8 cellular contexts compared by ENCODE assay signal in the genomic region with DNA sequence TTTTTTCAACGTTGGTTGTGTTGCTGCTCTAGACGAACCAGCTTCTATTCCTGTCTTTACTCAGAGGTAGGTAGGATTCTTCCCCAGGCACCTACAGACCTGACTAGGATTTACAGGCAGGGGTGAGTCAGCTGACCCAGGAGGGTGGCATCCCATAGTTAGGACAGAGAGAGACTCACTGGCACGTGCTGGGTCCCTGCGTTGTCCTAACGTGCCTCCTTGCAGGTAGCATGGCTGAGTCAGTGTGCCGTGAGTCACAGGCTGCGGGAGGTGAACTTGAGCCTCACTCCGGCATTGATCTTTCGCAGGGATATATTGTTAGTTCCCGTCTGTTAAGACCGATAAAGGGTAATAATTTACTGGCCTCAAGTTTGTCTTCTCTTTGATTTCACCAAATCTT.
DNase-seq lines count a peak whose midpoint lies in the region; ATAC-seq and TF ChIP-seq lines count a peak whose summit lies in the region.
"Had no signal": no experiment of that assay in that cellular context is flagged by ENCODE, and none has a peak within 500 bp of the region (broad histone marks: within the 10 kb centered on the region; RNA-seq: fewer than 3 reads in every experiment).

No MANE protein-coding gene starts in this region.

- no TSS peak for BruUV-seq in PC-9 (replicated peaks; lab: Mats Ljungman, UMichigan)

- intact Hi-C loops in PC-9 (cut with micrococcal nuclease; ENCODE audit: unreplicated experiment) (loop anchor here (2.0 to 10.0 kb wide), 2 partner anchors 24 to 446 kb away; no protein-coding TSS in a partner anchor), ascending aorta (cut with DNase I) (no loop called here)

- no peak for TF ChIP-seq CTCF in GM23338 (conservative IDR thresholded peaks at IDR 0.05; ENCODE audit: low read depth in 2 of 2)
- no peak for TF ChIP-seq CTCF in PC-9 (conservative IDR thresholded peaks at IDR 0.05)
- no peak for TF ChIP-seq CTCF in ascending aorta (IDR thresholded peaks at IDR 0.05)

- H3K27me3 ChIP-seq in GM23338 (ENCODE audit: insufficient read depth) = no peaks in the 10 kb centered on the region
- no peaks in the 10 kb centered on the region for H3K27me3 ChIP-seq in PC-9 (ENCODE audit: insufficient read depth, low read depth)
- no peaks in the 10 kb centered on the region for H3K27me3 ChIP-seq in ascending aorta
- H3K27me3 ChIP-seq: dorsolateral prefrontal cortex had no signal

- POLR2A ChIA-PET in PC-9 (lab: Charles Lee; ENCODE audit: unreplicated experiment) = interaction anchor here (0.6 kb wide), 1 partner anchor 16 kb away, joined by 21 read pairs; no protein-coding TSS in a partner anchor

- H3K9me3 ChIP-seq in PC-9 (ENCODE audit: insufficient read depth, low read depth) (no peaks in the 10 kb centered on the region), ascending aorta (no peaks in the 10 kb centered on the region)

- peak; percentile 42; the same call in 1 of the 3 replicates for ATAC-seq in GM23338
- no peak for ATAC-seq in central memory CD8-positive, alpha-beta T cell (replicated peaks; ENCODE audit: extremely low read depth, poor library complexity, severe bottlenecking)
- no peak for ATAC-seq in GM18517 (IDR thresholded peaks at IDR 0.05; ENCODE audit: unreplicated experiment)

- H4K20me1 ChIP-seq in GM23338 (replicated peaks; ENCODE audit: insufficient read depth) (no peaks in the 10 kb centered on the region), PC-9 (ENCODE audit: insufficient read depth) (no peaks in the 10 kb centered on the region)

- no peaks in the 10 kb centered on the region; the same call in 2 of the 3 replicates for H3K9me3 Mint-ChIP-seq in GM23338
- H3K9me3 Mint-ChIP-seq in central memory CD8-positive, alpha-beta T cell = no peaks in the 10 kb centered on the region

- H3K27ac ChIP-seq in GM23338 (ENCODE audit: low read depth) = no peak overlapping the region
- H3K27ac ChIP-seq in PC-9 = peak overlapping the region; percentile 85
- H3K27ac ChIP-seq in ascending aorta = peak overlapping the region in 1 of 2 donors; percentile 23

- CTCF ChIA-PET in PC-9 (lab: Charles Lee) = no interaction called here

- no peaks in the 10 kb centered on the region for H3K36me3 Mint-ChIP-seq in GM23338 (ENCODE audit: low read depth)
- H3K36me3 Mint-ChIP-seq in central memory CD8-positive, alpha-beta T cell (ENCODE audit: insufficient read depth) = no peaks in the 10 kb centered on the region

- H2AFZ ChIP-seq in GM23338 = no peak overlapping the region
- no peak overlapping the region for H2AFZ ChIP-seq in PC-9

- H3K4me2 ChIP-seq in GM23338 = no peak overlapping the region
- peak overlapping the region; percentile 67 for H3K4me2 ChIP-seq in PC-9

- peaks cover 3% of the 10 kb centered on the region; the same call in 1 of the 3 replicates for H3K4me1 Mint-ChIP-seq in GM23338
- peaks cover 19% of the 10 kb centered on the region for H3K4me1 Mint-ChIP-seq in central memory CD8-positive, alpha-beta T cell

- peaks cover 5% of the 10 kb centered on the region; the same call in 1 of the 2 replicates for H3K9me2 ChIP-seq in GM23338 (ENCODE audit: insufficient read depth)
- H3K9me2 ChIP-seq in PC-9 (ENCODE audit: insufficient read depth) = no peaks in the 10 kb centered on the region

- H3K4me3 ChIP-seq in GM23338 (no peak overlapping the region), PC-9 (no peak overlapping the region; the same call in 1 of the 2 replicates), ascending aorta (no peak overlapping the region)
- H3K4me3 ChIP-seq: dorsolateral prefrontal cortex had no signal

- H3K4me3 Mint-ChIP-seq in GM23338 = no peak overlapping the region
- H3K4me3 Mint-ChIP-seq in central memory CD8-positive, alpha-beta T cell = no peak overlapping the region

- no peaks in the 10 kb centered on the region for H3K79me2 ChIP-seq in GM23338 (replicated peaks; ENCODE audit: insufficient read depth)
- no peaks in the 10 kb centered on the region for H3K79me2 ChIP-seq in PC-9 (ENCODE audit: low read depth)

- no peaks in the 10 kb centered on the region for H3K27me3 Mint-ChIP-seq in GM23338 (ENCODE audit: insufficient read depth, low read depth, poor library complexity)
- no peaks in the 10 kb centered on the region for H3K27me3 Mint-ChIP-seq in central memory CD8-positive, alpha-beta T cell

- no peak for DNase-seq in GM23338 (ENCODE audit: low spot score)
- peak; percentile 80 to 91 for DNase-seq in PC-9
- DNase-seq in central memory CD8-positive, alpha-beta T cell (ENCODE audit: low spot score in 2 of 2) = no peak
- DNase-seq in putamen (ENCODE audit: low spot score) = peak; percentile 22
- no peak for DNase-seq in DMS114 treated with DMSO at 0.1 percent for 48 hours (lab: John Stamatoyannopoulos, UW; ENCODE audit: unreplicated experiment)
- DNase-seq in ascending aorta (ENCODE audit: low spot score in 2 of 2) = no peak
- DNase-seq: dorsolateral prefrontal cortex had no signal

- H3K27ac Mint-ChIP-seq in GM23338 = no peak overlapping the region
- peak overlapping the region; percentile 84 for H3K27ac Mint-ChIP-seq in central memory CD8-positive, alpha-beta T cell (ENCODE audit: low read depth)

- H3K36me3 ChIP-seq in GM23338 (ENCODE audit: insufficient read depth) (no peaks in the 10 kb centered on the region), PC-9 (ENCODE audit: low read depth) (no peaks in the 10 kb centered on the region), ascending aorta (no peaks in the 10 kb centered on the region)

- H3F3A ChIP-seq in GM23338 (replicated peaks; ENCODE audit: low read depth) (no peaks in the 10 kb centered on the region), PC-9 (ENCODE audit: insufficient read depth, low read depth) (peaks cover 40% of the 10 kb centered on the region)

- H3K4me1 ChIP-seq in GM23338 (ENCODE audit: insufficient read depth) (no peaks in the 10 kb centered on the region), PC-9 (replicated peaks; ENCODE audit: insufficient read depth) (peaks cover 58% of the 10 kb centered on the region), ascending aorta (peaks cover 20 to 39% of the 10 kb centered on the region in 2 donors)

TF ChIP-seq in GM23338, 12 proteins besides CTCF, POLR2A, EP300 and RAD21:
- TF ChIP-seq EZH2phosphoT487 (IDR thresholded peaks at IDR 0.05; ENCODE audit: unreplicated experiment) (no peak), ZNF331 (CRISPR knock-in tag; IDR thresholded peaks at IDR 0.05; ENCODE audit: low read depth) (no peak), POLR2AphosphoS5 (IDR thresholded peaks at IDR 0.05; ENCODE audit: low read depth) (no peak), CREB1 (CRISPR knock-in tag; IDR thresholded peaks at IDR 0.05; ENCODE audit: low read depth) (no peak)

Comparison
In these comparisons a context has a peak if more than half of its experiments do, and no peak if none do; other contexts are left out.
1. DNase-seq: peak in PC-9 (2 of 2) and putamen (single experiment); none in GM23338 (single experiment), central memory CD8-positive, alpha-beta T cell (0 of 2), DMS114 treated with DMSO at 0.1 percent for 48 hours (single experiment) and ascending aorta (0 of 2).